In the genomic region with DNA sequence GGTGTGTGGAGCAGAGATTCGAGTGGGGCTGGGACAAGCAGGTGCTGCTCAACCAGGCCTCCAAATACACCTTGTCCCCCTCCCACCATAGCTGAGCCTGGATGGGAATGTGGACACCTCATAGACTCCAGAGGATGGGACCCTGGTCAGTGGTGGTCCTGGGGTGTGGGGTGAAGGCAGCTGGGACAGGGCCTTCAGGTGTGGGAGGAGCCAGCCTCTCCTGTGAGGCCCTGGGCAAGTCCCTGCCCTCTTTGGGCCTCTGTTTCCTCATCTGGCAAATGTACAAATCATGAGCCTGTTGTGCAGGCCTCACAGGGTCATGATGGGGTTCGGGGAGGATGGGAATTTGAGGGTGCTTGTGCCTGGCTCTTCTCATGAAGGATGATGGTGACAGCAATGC, we compare ENCODE assay signal across 6 cellular contexts.
"Had no signal": no experiment of that assay in that cellular context is flagged by ENCODE, and none has a peak within 500 bp of the region (broad histone marks: within the 10 kb centered on the region; RNA-seq: fewer than 3 reads in every experiment).

No MANE protein-coding gene starts in this region.

- H3K27ac ChIP-seq: HL-60 had no signal

- H3K27ac Mint-ChIP-seq: IgD-negative memory B cell had no signal

- H3K4me3 ChIP-seq: K562 had no signal

- H3K4me3 Mint-ChIP-seq: IgD-negative memory B cell had no signal

- DNase-seq: IMR-90, KBM-7 had no signal

- ATAC-seq: HepG2, K562 had no signal

- H3K27me3 Mint-ChIP-seq: IgD-negative memory B cell had no signal
